ENCODE assay signal across 1 cellular context in the genomic region with DNA sequence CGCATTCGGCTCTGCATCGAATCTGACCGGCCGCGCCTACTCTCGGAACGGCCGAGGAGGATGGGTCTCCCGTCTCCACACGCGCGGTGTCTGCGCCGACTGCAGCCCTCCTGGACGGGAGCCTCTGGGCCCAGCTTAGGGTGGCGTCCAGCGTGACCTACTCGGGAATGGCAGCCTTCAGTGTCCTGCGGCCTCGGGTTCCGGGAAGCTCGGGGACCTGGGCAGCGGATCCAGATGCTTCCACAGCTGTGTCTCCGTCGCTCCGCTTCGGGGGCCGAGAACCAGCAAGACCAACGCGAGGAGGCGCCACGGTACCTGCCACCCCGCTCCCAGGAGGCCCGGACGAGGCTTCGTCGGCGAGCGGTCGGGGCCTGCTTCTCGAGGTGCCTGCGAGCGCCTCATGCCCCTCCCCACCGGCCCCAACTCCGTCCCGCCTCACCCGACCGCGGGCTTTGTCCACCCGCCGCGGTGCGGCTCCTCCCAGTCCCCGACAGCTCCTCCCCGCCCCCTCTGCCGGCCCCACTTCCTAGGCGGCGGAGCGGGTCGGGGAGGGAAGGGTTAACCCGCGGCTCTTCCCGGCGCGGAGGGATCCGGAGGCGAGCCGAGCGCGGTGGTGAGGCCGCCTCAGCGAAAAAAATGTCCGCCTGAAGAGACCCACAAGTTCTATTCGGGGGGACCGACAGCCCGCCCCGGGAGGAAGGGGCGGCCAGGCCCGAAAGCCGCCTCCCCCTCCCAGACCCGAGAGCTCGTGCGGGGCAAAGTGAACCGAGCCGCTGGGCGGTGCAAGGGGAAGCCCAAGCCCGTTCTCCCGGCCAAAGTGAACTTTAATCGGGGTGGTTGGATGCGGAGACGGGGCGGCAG.
TF ChIP-seq lines count a peak whose summit lies in the region.

A gene (plus strand): TSS at position 599 of the 861 bp plus-strand sequence. CDS start 1,270 bp downstream, outside the sequence.

TF ChIP-seq in HepG2, 621 proteins besides CTCF, POLR2A, EP300 and RAD21 (continued from another document and continues in another):
- TF ChIP-seq, protein P1, sequence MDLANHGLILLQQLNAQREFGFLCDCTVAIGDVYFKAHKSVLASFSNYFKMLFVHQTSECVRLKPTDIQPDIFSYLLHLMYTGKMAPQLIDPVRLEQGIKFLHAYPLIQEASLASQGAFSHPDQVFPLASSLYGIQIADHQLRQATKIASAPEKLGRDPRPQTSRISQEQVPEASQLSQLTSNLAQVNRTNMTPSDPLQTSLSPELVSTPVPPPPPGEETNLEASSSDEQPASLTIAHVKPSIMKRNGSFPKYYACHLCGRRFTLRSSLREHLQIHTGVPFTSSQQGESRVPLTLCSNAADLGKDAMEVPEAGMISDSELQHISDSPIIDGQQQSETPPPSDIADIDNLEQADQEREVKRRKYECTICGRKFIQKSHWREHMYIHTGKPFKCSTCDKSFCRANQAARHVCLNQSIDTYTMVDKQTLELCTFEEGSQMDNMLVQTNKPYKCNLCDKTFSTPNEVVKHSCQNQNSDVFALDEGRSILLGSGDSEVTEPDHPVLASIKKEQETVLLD (CRISPR knock-in tag; IDR thresholded peaks at IDR 0.05; ENCODE audit: low read depth), result peak; percentile 83
- TF ChIP-seq, protein P2, sequence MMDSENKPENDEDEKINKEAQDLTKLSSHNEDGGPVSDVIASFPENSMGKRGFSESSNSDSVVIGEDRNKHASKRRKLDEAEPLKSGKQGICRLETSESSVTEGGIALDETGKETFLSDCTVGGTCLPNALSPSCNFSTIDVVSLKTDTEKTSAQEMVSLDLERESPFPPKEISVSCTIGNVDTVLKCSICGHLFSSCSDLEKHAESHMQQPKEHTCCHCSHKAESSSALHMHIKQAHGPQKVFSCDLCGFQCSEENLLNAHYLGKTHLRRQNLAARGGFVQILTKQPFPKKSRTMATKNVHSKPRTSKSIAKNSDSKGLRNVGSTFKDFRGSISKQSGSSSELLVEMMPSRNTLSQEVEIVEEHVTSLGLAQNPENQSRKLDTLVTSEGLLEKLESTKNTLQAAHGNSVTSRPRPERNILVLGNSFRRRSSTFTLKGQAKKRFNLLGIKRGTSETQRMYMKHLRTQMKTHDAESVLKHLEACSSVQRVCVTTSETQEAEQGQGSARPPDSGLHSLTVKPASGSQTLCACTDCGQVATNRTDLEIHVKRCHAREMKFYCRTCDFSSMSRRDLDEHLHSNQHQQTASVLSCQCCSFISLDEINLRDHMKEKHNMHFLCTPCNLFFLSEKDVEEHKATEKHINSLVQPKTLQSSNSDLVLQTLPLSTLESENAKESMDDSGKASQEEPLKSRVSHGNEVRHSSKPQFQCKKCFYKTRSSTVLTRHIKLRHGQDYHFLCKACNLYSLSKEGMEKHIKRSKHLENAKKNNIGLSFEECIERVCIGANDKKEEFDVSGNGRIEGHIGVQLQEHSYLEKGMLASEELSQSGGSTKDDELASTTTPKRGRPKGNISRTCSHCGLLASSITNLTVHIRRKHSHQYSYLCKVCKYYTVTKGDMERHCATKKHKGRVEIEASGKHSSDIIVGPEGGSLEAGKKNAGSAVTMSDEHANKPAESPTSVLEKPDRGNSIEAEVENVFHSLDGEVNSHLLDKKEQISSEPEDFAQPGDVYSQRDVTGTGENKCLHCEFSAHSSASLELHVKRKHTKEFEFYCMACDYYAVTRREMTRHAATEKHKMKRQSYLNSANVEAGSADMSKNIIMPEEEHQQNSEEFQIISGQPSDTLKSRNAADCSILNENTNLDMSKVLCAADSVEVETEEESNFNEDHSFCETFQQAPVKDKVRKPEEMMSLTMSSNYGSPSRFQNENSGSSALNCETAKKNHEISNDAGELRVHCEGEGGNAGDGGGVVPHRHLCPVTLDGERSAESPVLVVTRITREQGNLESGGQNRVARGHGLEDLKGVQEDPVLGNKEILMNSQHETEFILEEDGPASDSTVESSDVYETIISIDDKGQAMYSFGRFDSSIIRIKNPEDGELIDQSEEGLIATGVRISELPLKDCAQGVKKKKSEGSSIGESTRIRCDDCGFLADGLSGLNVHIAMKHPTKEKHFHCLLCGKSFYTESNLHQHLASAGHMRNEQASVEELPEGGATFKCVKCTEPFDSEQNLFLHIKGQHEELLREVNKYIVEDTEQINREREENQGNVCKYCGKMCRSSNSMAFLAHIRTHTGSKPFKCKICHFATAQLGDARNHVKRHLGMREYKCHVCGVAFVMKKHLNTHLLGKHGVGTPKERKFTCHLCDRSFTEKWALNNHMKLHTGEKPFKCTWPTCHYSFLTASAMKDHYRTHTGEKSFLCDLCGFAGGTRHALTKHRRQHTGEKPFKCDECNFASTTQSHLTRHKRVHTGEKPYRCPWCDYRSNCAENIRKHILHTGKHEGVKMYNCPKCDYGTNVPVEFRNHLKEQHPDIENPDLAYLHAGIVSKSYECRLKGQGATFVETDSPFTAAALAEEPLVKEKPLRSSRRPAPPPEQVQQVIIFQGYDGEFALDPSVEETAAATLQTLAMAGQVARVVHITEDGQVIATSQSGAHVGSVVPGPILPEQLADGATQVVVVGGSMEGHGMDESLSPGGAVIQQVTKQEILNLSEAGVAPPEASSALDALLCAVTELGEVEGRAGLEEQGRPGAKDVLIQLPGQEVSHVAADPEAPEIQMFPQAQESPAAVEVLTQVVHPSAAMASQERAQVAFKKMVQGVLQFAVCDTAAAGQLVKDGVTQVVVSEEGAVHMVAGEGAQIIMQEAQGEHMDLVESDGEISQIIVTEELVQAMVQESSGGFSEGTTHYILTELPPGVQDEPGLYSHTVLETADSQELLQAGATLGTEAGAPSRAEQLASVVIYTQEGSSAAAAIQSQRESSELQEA (CRISPR knock-in tag; IDR thresholded peaks at IDR 0.05; ENCODE audit: not compliant biosample characterization), result peak; percentile 53
- TF ChIP-seq, protein P3, sequence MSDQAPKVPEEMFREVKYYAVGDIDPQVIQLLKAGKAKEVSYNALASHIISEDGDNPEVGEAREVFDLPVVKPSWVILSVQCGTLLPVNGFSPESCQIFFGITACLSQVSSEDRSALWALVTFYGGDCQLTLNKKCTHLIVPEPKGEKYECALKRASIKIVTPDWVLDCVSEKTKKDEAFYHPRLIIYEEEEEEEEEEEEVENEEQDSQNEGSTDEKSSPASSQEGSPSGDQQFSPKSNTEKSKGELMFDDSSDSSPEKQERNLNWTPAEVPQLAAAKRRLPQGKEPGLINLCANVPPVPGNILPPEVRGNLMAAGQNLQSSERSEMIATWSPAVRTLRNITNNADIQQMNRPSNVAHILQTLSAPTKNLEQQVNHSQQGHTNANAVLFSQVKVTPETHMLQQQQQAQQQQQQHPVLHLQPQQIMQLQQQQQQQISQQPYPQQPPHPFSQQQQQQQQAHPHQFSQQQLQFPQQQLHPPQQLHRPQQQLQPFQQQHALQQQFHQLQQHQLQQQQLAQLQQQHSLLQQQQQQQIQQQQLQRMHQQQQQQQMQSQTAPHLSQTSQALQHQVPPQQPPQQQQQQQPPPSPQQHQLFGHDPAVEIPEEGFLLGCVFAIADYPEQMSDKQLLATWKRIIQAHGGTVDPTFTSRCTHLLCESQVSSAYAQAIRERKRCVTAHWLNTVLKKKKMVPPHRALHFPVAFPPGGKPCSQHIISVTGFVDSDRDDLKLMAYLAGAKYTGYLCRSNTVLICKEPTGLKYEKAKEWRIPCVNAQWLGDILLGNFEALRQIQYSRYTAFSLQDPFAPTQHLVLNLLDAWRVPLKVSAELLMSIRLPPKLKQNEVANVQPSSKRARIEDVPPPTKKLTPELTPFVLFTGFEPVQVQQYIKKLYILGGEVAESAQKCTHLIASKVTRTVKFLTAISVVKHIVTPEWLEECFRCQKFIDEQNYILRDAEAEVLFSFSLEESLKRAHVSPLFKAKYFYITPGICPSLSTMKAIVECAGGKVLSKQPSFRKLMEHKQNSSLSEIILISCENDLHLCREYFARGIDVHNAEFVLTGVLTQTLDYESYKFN (CRISPR knock-in tag; conservative IDR thresholded peaks at IDR 0.05), result peak; percentile 39
- TF ChIP-seq SNAPC2 (CRISPR knock-in tag; IDR thresholded peaks at IDR 0.05) (peak; percentile 77), ZNF746 (CRISPR knock-in tag; IDR thresholded peaks at IDR 0.05) (peak; percentile 82), CBX1 (IDR thresholded peaks at IDR 0.05; ENCODE audit: low read depth) (no peak), ZNF333 (CRISPR knock-in tag; IDR thresholded peaks at IDR 0.05; ENCODE audit: borderline replicate concordance) (peak; percentile 66; the same call in 1 of the 2 replicates), KDM2A (CRISPR knock-in tag; IDR thresholded peaks at IDR 0.05; ENCODE audit: borderline replicate concordance, low read depth) (peak; percentile 99), ZSCAN25 (CRISPR knock-in tag; IDR thresholded peaks at IDR 0.05) (peak; percentile 41; the same call in 1 of the 2 replicates), JUN (CRISPR knock-in tag; IDR thresholded peaks at IDR 0.05) (no peak; the same call in 1 of the 2 replicates), SALL1 (CRISPR knock-in tag; IDR thresholded peaks at IDR 0.05) (peak; percentile 95), ZNF30 (CRISPR knock-in tag; IDR thresholded peaks at IDR 0.05) (no peak), TEAD3 (CRISPR knock-in tag; optimal IDR thresholded peaks at IDR 0.05; ENCODE audit: borderline replicate concordance) (peak; percentile 62), DPF2 (CRISPR knock-in tag; IDR thresholded peaks at IDR 0.05; ENCODE audit: borderline replicate concordance, low read depth) (no peak), CAMTA2 (CRISPR knock-in tag; IDR thresholded peaks at IDR 0.05; ENCODE audit: borderline replicate concordance) (0 out of 2 replicates have a peak, but pooled peaks have one; percentile 40), CREM (IDR thresholded peaks at IDR 0.05) (peak; percentile 33; the same call in 1 of the 2 replicates), CREM (CRISPR knock-in tag; IDR thresholded peaks at IDR 0.05) (no peak), SP2 (CRISPR knock-in tag; IDR thresholded peaks at IDR 0.05) (peak; percentile 63), ZNF766 (CRISPR knock-in tag; IDR thresholded peaks at IDR 0.05; ENCODE audit: borderline replicate concordance) (0 out of 2 replicates have a peak, but pooled peaks have one; percentile 65), ONECUT2 (CRISPR knock-in tag; IDR thresholded peaks at IDR 0.05) (no peak)
- TF ChIP-seq, protein P4, sequence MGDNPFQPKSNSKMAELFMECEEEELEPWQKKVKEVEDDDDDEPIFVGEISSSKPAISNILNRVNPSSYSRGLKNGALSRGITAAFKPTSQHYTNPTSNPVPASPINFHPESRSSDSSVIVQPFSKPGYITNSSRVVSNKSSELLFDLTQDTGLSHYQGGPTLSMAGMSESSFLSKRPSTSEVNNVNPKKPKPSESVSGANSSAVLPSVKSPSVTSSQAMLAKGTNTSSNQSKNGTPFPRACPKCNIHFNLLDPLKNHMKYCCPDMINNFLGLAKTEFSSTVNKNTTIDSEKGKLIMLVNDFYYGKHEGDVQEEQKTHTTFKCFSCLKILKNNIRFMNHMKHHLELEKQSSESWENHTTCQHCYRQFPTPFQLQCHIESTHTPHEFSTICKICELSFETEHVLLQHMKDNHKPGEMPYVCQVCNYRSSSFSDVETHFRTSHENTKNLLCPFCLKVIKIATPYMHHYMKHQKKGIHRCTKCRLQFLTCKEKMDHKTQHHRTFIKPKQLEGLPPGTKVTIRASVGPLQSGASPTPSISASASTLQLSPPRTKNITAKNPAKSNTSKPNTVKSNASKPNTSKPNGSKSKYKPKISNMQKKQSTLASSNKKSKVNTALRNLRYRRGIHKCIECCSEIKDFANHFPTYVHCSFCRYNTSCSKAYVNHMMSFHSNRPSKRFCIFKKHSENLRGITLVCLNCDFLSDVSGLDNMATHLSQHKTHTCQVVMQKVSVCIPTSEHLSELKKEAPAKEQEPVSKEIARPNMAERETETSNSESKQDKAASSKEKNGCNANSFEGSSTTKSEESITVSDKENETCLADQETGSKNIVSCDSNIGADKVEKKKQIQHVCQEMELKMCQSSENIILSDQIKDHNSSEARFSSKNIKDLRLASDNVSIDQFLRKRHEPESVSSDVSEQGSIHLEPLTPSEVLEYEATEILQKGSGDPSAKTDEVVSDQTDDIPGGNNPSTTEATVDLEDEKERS (CRISPR knock-in tag; IDR thresholded peaks at IDR 0.05), result 0 out of 2 replicates have a peak, but pooled peaks have one; percentile 34
- TF ChIP-seq, protein P5, sequence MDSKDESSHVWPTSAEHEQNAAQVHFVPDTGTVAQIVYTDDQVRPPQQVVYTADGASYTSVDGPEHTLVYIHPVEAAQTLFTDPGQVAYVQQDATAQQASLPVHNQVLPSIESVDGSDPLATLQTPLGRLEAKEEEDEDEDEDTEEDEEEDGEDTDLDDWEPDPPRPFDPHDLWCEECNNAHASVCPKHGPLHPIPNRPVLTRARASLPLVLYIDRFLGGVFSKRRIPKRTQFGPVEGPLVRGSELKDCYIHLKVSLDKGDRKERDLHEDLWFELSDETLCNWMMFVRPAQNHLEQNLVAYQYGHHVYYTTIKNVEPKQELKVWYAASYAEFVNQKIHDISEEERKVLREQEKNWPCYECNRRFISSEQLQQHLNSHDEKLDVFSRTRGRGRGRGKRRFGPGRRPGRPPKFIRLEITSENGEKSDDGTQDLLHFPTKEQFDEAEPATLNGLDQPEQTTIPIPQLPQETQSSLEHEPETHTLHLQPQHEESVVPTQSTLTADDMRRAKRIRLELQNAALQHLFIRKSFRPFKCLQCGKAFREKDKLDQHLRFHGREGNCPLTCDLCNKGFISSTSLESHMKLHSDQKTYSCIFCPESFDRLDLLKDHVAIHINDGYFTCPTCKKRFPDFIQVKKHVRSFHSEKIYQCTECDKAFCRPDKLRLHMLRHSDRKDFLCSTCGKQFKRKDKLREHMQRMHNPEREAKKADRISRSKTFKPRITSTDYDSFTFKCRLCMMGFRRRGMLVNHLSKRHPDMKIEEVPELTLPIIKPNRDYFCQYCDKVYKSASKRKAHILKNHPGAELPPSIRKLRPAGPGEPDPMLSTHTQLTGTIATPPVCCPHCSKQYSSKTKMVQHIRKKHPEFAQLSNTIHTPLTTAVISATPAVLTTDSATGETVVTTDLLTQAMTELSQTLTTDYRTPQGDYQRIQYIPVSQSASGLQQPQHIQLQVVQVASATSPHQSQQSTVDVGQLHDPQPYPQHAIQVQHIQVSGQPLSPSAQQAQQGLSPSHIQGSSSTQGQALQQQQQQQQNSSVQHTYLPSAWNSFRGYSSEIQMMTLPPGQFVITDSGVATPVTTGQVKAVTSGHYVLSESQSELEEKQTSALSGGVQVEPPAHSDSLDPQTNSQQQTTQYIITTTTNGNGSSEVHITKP (CRISPR knock-in tag; IDR thresholded peaks at IDR 0.05; ENCODE audit: low read depth), result 0 out of 2 replicates have a peak, but pooled peaks have one; percentile 43
